Comparison of ENCODE assay signal across 31 cellular contexts in genomic region chr2:168892327-168892726, GRCh38. TPM values are rescaled to one million over a fixed set of nuclear protein-coding genes. Genes with fewer than 3 reads are reported as not detected.
DNase-seq lines count a peak whose midpoint lies in the region; ATAC-seq, FAIRE-seq and TF ChIP-seq lines count a peak whose summit lies in the region.
"Had no signal": no experiment of that assay in that cellular context is flagged by ENCODE, and none has a peak within 500 bp of the region (broad histone marks: within the 10 kb centered on the region; RNA-seq: fewer than 3 reads in every experiment).

No MANE protein-coding gene starts in this region.

- CTCF ChIA-PET in HepG2 (lab: Yijun Ruan, JAX; ENCODE audit: low intra/inter-chr PET ratio, low total read pairs) (no interaction called here), K562 (lab: Yijun Ruan, JAX; ENCODE audit: low intra/inter-chr PET ratio) (no interaction called here)

- ATAC-seq in HepG2 (no peak), right lobe of liver (no peak), K562 (no peak), GM18517 (IDR thresholded peaks at IDR 0.05; ENCODE audit: unreplicated experiment) (no peak)
- ATAC-seq: GM12878 had no signal

- no peak for TF ChIP-seq POLR2A in HepG2 (IDR thresholded peaks at IDR 0.05; ENCODE audit: insufficient read depth in 1 of 2, low read depth in 2 of 2, low read length in 2 of 2)
- TF ChIP-seq POLR2A in right lobe of liver (IDR thresholded peaks at IDR 0.05), result no peak
- TF ChIP-seq POLR2A in K562 (conservative IDR thresholded peaks at IDR 0.05), result no peak

- H3K79me2 ChIP-seq in HepG2 (ENCODE audit: insufficient read depth, low read length) (peaks cover 10% of the 10 kb centered on the region), K562 (ENCODE audit: control insufficient read depth, insufficient read depth, low read length) (peaks cover 21% of the 10 kb centered on the region)

- H3K4me3 ChIP-seq in HepG2 (replicated peaks in 1 of 3; ENCODE audit: insufficient read depth in 1 of 3, low read depth in 2 of 3, low read length in 3 of 3), result no peak overlapping the region
- no peak overlapping the region for H3K4me3 ChIP-seq in right lobe of liver
- no peak overlapping the region for H3K4me3 ChIP-seq in K562
- H3K4me3 ChIP-seq: BLaER1, GM12878 had no signal

- H3K27ac ChIP-seq in HepG2 (ENCODE audit: extremely low read length, insufficient read depth, low read length) (no peak overlapping the region), right lobe of liver (no peak overlapping the region), K562 (ENCODE audit: extremely low read depth, low read depth, low read length) (no peak overlapping the region)
- H3K27ac ChIP-seq: 22Rv1, BLaER1 had no signal

- FAIRE-seq in HepG2 (lab: Jason Lieb, UNC) (no peak), K562 (lab: Jason Lieb, UNC) (no peak)
- FAIRE-seq: GM12878, GM12892, GM18507, GM19239 had no signal

- H3K36me3 ChIP-seq in HepG2 (replicated peaks in 1 of 2; ENCODE audit: control insufficient read depth in 1 of 2, insufficient read depth in 2 of 2, low read length in 2 of 2) (peaks cover 0 to 6% of the 10 kb centered on the region in 2 experiments; a peak in 4 of 5 replicates), right lobe of liver (no peaks in the 10 kb centered on the region), K562 (ENCODE audit: control insufficient read depth, insufficient read depth, low read length) (peaks cover 12% of the 10 kb centered on the region; the same call in 2 of the 3 replicates)
- H3K36me3 ChIP-seq: BE2C had no signal

- POLR2A ChIA-PET in HepG2 (lab: Yijun Ruan, JAX), result no interaction called here
- POLR2A ChIA-PET in K562 (lab: Yijun Ruan, JAX), result interaction anchor here (0.6 to 1.3 kb wide), 2 partner anchors 9 to 247 kb away, joined by 3 read pairs; no protein-coding TSS in a partner anchor

- no peaks in the 10 kb centered on the region for H4K20me1 ChIP-seq in HepG2 (ENCODE audit: insufficient read depth, low read length)
- H4K20me1 ChIP-seq in K562 (replicated peaks; ENCODE audit: control insufficient read depth, insufficient read depth, low read length), result no peaks in the 10 kb centered on the region
- H4K20me1 ChIP-seq: BLaER1 had no signal

- H2AFZ ChIP-seq in HepG2 (ENCODE audit: low read length) (no peak overlapping the region), K562 (ENCODE audit: low read depth, low read length) (no peak overlapping the region)

- TF ChIP-seq EP300 in HepG2 (IDR thresholded peaks at IDR 0.05; ENCODE audit: low read depth in 2 of 2, low read length in 2 of 2) (no peak), HepG2 (CRISPR knock-in tag; IDR thresholded peaks at IDR 0.05; ENCODE audit: borderline replicate concordance) (no peak), K562 (IDR thresholded peaks at IDR 0.05; ENCODE audit: low read length) (no peak)

- WGBS in HepG2 (ENCODE audit: low lambda C conversion rate), result 11% methylated on average over 3 of the region's 3 CpGs
- WGBS in right lobe of liver (ENCODE audit: insufficient coverage, low coverage, low lambda C conversion rate, missing lambda C conversion rate), result 64% methylated on average over 3 of the region's 3 CpGs
- 50% methylated on average over 3 of the region's 3 CpGs for WGBS in K562 (ENCODE audit: insufficient coverage, low coverage, missing lambda C conversion rate)

- TF ChIP-seq RAD21 in HepG2 (CRISPR knock-in tag; IDR thresholded peaks at IDR 0.05) (no peak), K562 (CRISPR knock-in tag; conservative IDR thresholded peaks at IDR 0.05 in 1 of 2, IDR thresholded peaks at IDR 0.05 in 1 of 2) (no peak)

- H3K4me2 ChIP-seq in HepG2 (ENCODE audit: low read depth, low read length), result no peak overlapping the region
- no peak overlapping the region for H3K4me2 ChIP-seq in K562 (ENCODE audit: insufficient read depth, low read length)
- H3K4me2 ChIP-seq: BLaER1 had no signal

- BruUV-seq in HepG2 (replicated peaks; lab: Mats Ljungman, UMichigan), result no TSS peak
- no TSS peak for BruUV-seq in K562 (replicated peaks; lab: Mats Ljungman, UMichigan)

- TF ChIP-seq CTCF in HepG2 (CRISPR knock-in tag; IDR thresholded peaks at IDR 0.05), result no peak
- TF ChIP-seq CTCF in right lobe of liver (IDR thresholded peaks at IDR 0.05), result no peak
- TF ChIP-seq CTCF in K562 (IDR thresholded peaks at IDR 0.05 in 2 of 3, conservative IDR thresholded peaks at IDR 0.05 in 1 of 3; ENCODE audit: insufficient read depth in 2 of 3, low read depth in 1 of 3, low read length in 3 of 3), result no peak

- H3K9me3 ChIP-seq in HepG2 (ENCODE audit: low read length), result no peaks in the 10 kb centered on the region
- no peaks in the 10 kb centered on the region for H3K9me3 ChIP-seq in right lobe of liver
- no peaks in the 10 kb centered on the region for H3K9me3 ChIP-seq in K562 (replicated peaks; ENCODE audit: control insufficient read depth, insufficient read depth, low read depth, low read length)
- H3K9me3 ChIP-seq: BE2C, BLaER1 had no signal

- no peaks in the 10 kb centered on the region for H3K9me1 ChIP-seq in K562 (ENCODE audit: control insufficient read depth, insufficient read depth, low read length)

- intact Hi-C loops in HepG2 (cut with micrococcal nuclease; ENCODE audit: unreplicated experiment), result no loop called here
- intact Hi-C loops in right lobe of liver (cut with DNase I), result no loop called here
- intact Hi-C loops in K562 (cut with micrococcal nuclease), result no loop called here

- DNase-seq in HepG2 (ENCODE audit: low spot score), result no peak
- DNase-seq in right lobe of liver, result no peak
- no peak for DNase-seq in K562 (ENCODE audit: extremely low read depth in 1 of 4, low spot score in 3 of 4)
- DNase-seq in T-helper 9 cell, result no peak
- DNase-seq: ACHN; BE2C; C1 segment of cervical spinal cord; CD4-positive, alpha-beta memory T cell; CD4-positive, CD25-positive, alpha-beta regulatory T cell; CD8-positive, alpha-beta memory T cell; COR-L47; DMS 273 treated with DMSO at 0.1 percent for 48 hours; DMS153; DMS53; DMS79; DND-41; EL; GDM1 had no signal

- peaks cover 18% of the 10 kb centered on the region for H3K4me1 ChIP-seq in HepG2 (ENCODE audit: insufficient read depth, low read length)
- H3K4me1 ChIP-seq in right lobe of liver, result peaks cover 0 to 17% (median 6%) of the 10 kb centered on the region in 4 donors
- peaks cover 0 to 9% of the 10 kb centered on the region in 2 experiments; a peak in 2 of 5 replicates for H3K4me1 ChIP-seq in K562 (replicated peaks in 1 of 2; ENCODE audit: control insufficient read depth in 2 of 2, insufficient read depth in 2 of 2, low read length in 2 of 2)
- H3K4me1 ChIP-seq: BE2C had no signal

- H3K27me3 ChIP-seq in HepG2 (ENCODE audit: control insufficient read depth in 1 of 2, insufficient read depth in 2 of 2, low read length in 2 of 2), result peaks cover 0 to 5% of the 10 kb centered on the region in 2 experiments; a peak in 2 of 5 replicates
- H3K27me3 ChIP-seq in right lobe of liver, result no peaks in the 10 kb centered on the region
- no peaks in the 10 kb centered on the region for H3K27me3 ChIP-seq in K562 (ENCODE audit: control insufficient read depth in 2 of 2, insufficient read depth in 2 of 2, low read length in 2 of 2)
- H3K27me3 ChIP-seq: BE2C, BLaER1 had no signal

- in situ Hi-C loops in HepG2 (cut with HindIII; ENCODE audit: extremely low pct_ligation_motif_present, low pct_unique_long_range_greater_than_20kb), result no loop called here
- in situ Hi-C loops in K562 (cut with MboI), result no loop called here

- H3K9ac ChIP-seq in HepG2 (ENCODE audit: insufficient read depth, low read depth, low read length), result no peak overlapping the region
- no peak overlapping the region for H3K9ac ChIP-seq in K562 (ENCODE audit: insufficient read depth in 1 of 2, low read depth in 2 of 2, low read length in 2 of 2)
- H3K9ac ChIP-seq: BLaER1 had no signal

RNA-seq across cellular contexts. Expression of gene SPC25, which starts 2.1 kb away (rescaled TPM):
- 26.5 and 45.9 TPM in 2 replicates for total RNA-seq in HepG2 (2016; rRNA removed; fragmentation: Illumina TruSeq; extraction: Trizol)
- 7.1 and 10.1 TPM in 2 replicates for total RNA-seq in HepG2 (2016; cell fraction: cytosol; rRNA removed; fragmentation: Illumina TruSeq; extraction: Trizol; ENCODE audit: low read depth)
- 26.5 and 47.6 TPM in 2 replicates for total RNA-seq in HepG2 (2016; cell fraction: insoluble cytoplasmic fraction; rRNA removed; fragmentation: Illumina TruSeq; extraction: Trizol)
- total RNA-seq in HepG2 (2016; cell fraction: membrane; rRNA removed; fragmentation: Illumina TruSeq; extraction: Trizol), result 8.5 and 9.2 TPM in 2 replicates
- 18.6 and 21.5 TPM in 2 replicates for total RNA-seq in HepG2 (2016; cell fraction: nucleus; rRNA removed; fragmentation: Illumina TruSeq; extraction: Trizol)
- 6.9 and 11.3 TPM in 2 replicates for polyA plus RNA-seq in HepG2 (2011; rRNA removed)
- polyA plus RNA-seq in HepG2 (2011; cell fraction: cytosol; rRNA removed), result 4.7 and 6.1 TPM in 2 replicates
- polyA plus RNA-seq in HepG2 (2011; cell fraction: nucleus; rRNA removed), result 1.9 and 2.6 TPM in 2 replicates
- 6.5 and 18.6 TPM in 2 replicates for polyA plus RNA-seq in HepG2 (2012)
- polyA plus RNA-seq in HepG2 (2016; cell fraction: cytosol; fragmentation: Illumina TruSeq; extraction: Trizol; ENCODE audit: low read depth), result 5.9 and 7.9 TPM in 2 replicates
- 63.6 and 67.5 TPM in 2 replicates for polyA plus RNA-seq in HepG2 (2016; cell fraction: insoluble cytoplasmic fraction; fragmentation: Illumina TruSeq; extraction: Trizol; ENCODE audit: low read depth)
- 7.4 and 7.6 TPM in 2 replicates for polyA plus RNA-seq in HepG2 (2016; cell fraction: membrane; fragmentation: Illumina TruSeq; extraction: Trizol; ENCODE audit: low read depth)
- polyA plus RNA-seq in HepG2 (2016; cell fraction: nucleus; fragmentation: Illumina TruSeq; extraction: Trizol; ENCODE audit: insufficient read depth, low read depth), result 21.4 and 23.9 TPM in 2 replicates
- polyA minus RNA-seq in HepG2 (2011; rRNA and poly(A)+ RNA removed; ENCODE audit: low replicate concordance), result 16.3 and 23.5 TPM in 2 replicates
- polyA minus RNA-seq in HepG2 (2011; cell fraction: cytosol; rRNA and poly(A)+ RNA removed), result 2.7 and 4.8 TPM in 2 replicates
- 24.6 and 28.3 TPM in 2 replicates for polyA minus RNA-seq in HepG2 (2011; cell fraction: nucleus; rRNA and poly(A)+ RNA removed)
- 1 to 10 TPM in 1 of 6 experiments, under 1 TPM in 4, not detected in 1; 0.15 to 1.1 (median 0.67) TPM for total RNA-seq in right lobe of liver
- total RNA-seq in K562 (2011; cell fraction: chromatin; rRNA removed; ENCODE audit: low replicate concordance), result 17.6 and 59.0 TPM in 2 replicates
- total RNA-seq in K562 (2011; cell fraction: nucleolus; rRNA removed), result 12.3 and 16.8 TPM in 2 replicates
- 37.6 and 46.6 TPM in 2 replicates for total RNA-seq in K562 (2011; cell fraction: nucleoplasm; rRNA removed)
- 44.8 and 54.5 TPM in 2 replicates for total RNA-seq in K562 (2014; rRNA removed)
- 56.5 and 66.3 TPM in 2 replicates for total RNA-seq in K562 (2014; rRNA removed; fragmentation: Illumina TruSeq; extraction: Trizol)
- total RNA-seq in K562 (2015; rRNA removed; fragmentation: Illumina TruSeq; extraction: Trizol), result 57.9 and 67.0 TPM in 2 replicates
- 53.4 and 62.3 TPM in 2 replicates for total RNA-seq in K562 (2021)
- polyA plus RNA-seq in K562 (2011; rRNA removed), result 59.9 and 77.4 TPM in 2 replicates
- 19.9 and 53.0 TPM in 2 replicates for polyA plus RNA-seq in K562 (2011; cell fraction: cytosol; rRNA removed)
- 11.0 and 17.5 TPM in 2 replicates for polyA plus RNA-seq in K562 (2011; cell fraction: nucleus; rRNA removed)
- polyA plus RNA-seq in K562 (2012), result 79.4 and 84.3 TPM in 2 replicates
- polyA plus RNA-seq in K562 (2014; fragmentation: Illumina TruSeq; extraction: Trizol), result 69.7 and 75.0 TPM in 2 replicates
- 100 to 1,000 TPM in 1 of 2 experiments, 10 to 100 TPM in 1; 87.6 to 100 TPM for polyA plus RNA-seq in K562 (2014; fragmentation: Nextera tagmentation; extraction: Ambion mirVana)
- 60.9 and 76.0 TPM in 2 replicates for polyA plus RNA-seq in K562 (2014; rRNA removed)
- polyA minus RNA-seq in K562 (2011; rRNA and poly(A)+ RNA removed), result 40.2 and 40.5 TPM in 2 replicates
- 16.4 and 21.9 TPM in 2 replicates for polyA minus RNA-seq in K562 (2011; cell fraction: cytosol; rRNA and poly(A)+ RNA removed)
- polyA minus RNA-seq in K562 (2011; cell fraction: nucleus; rRNA and poly(A)+ RNA removed), result 26.8 and 42.2 TPM in 2 replicates
- polyA plus RNA-seq: CD14-positive monocyte; CD4-positive, alpha-beta memory T cell; CD8-positive, alpha-beta memory T cell had no signal

RNA-seq across cellular contexts. Expression of gene G6PC2, which starts 8.8 kb away (rescaled TPM):
- total RNA-seq in HepG2 (2016; rRNA removed; fragmentation: Illumina TruSeq; extraction: Trizol), result not detected in 2 replicates
- total RNA-seq in HepG2 (2016; cell fraction: cytosol; rRNA removed; fragmentation: Illumina TruSeq; extraction: Trizol; ENCODE audit: low read depth), result not detected in 2 replicates
- not detected in 2 replicates for total RNA-seq in HepG2 (2016; cell fraction: insoluble cytoplasmic fraction; rRNA removed; fragmentation: Illumina TruSeq; extraction: Trizol)
- not detected in 2 replicates for total RNA-seq in HepG2 (2016; cell fraction: membrane; rRNA removed; fragmentation: Illumina TruSeq; extraction: Trizol)
- total RNA-seq in HepG2 (2016; cell fraction: nucleus; rRNA removed; fragmentation: Illumina TruSeq; extraction: Trizol), result not detected in 2 replicates
- polyA plus RNA-seq in HepG2 (2011; rRNA removed), result not detected in 2 replicates
- polyA plus RNA-seq in HepG2 (2011; cell fraction: cytosol; rRNA removed), result not detected in 2 replicates
- not detected in 2 replicates for polyA plus RNA-seq in HepG2 (2011; cell fraction: nucleus; rRNA removed)
- not detected in 2 replicates for polyA plus RNA-seq in HepG2 (2012)
- polyA plus RNA-seq in HepG2 (2016; cell fraction: cytosol; fragmentation: Illumina TruSeq; extraction: Trizol; ENCODE audit: low read depth), result not detected in 2 replicates
- not detected in 2 replicates for polyA plus RNA-seq in HepG2 (2016; cell fraction: insoluble cytoplasmic fraction; fragmentation: Illumina TruSeq; extraction: Trizol; ENCODE audit: low read depth)
- not detected in 2 replicates for polyA plus RNA-seq in HepG2 (2016; cell fraction: membrane; fragmentation: Illumina TruSeq; extraction: Trizol; ENCODE audit: low read depth)
- polyA plus RNA-seq in HepG2 (2016; cell fraction: nucleus; fragmentation: Illumina TruSeq; extraction: Trizol; ENCODE audit: insufficient read depth, low read depth), result not detected in 2 replicates
- polyA minus RNA-seq in HepG2 (2011; rRNA and poly(A)+ RNA removed; ENCODE audit: low replicate concordance), result not detected in 2 replicates
- polyA minus RNA-seq in HepG2 (2011; cell fraction: cytosol; rRNA and poly(A)+ RNA removed), result not detected in 2 replicates
- not detected in 2 replicates for polyA minus RNA-seq in HepG2 (2011; cell fraction: nucleus; rRNA and poly(A)+ RNA removed)
- total RNA-seq in right lobe of liver, result not detected
- not detected in 2 replicates for total RNA-seq in K562 (2011; cell fraction: chromatin; rRNA removed; ENCODE audit: low replicate concordance)
- total RNA-seq in K562 (2011; cell fraction: nucleolus; rRNA removed), result not detected in 2 replicates
- total RNA-seq in K562 (2011; cell fraction: nucleoplasm; rRNA removed), result 0.15 TPM in 1 of 2 replicates, not detected in the other
- total RNA-seq in K562 (2014; rRNA removed), result not detected in 2 replicates
- total RNA-seq in K562 (2014; rRNA removed; fragmentation: Illumina TruSeq; extraction: Trizol), result not detected in 2 replicates
- not detected in 2 replicates for total RNA-seq in K562 (2015; rRNA removed; fragmentation: Illumina TruSeq; extraction: Trizol)
- total RNA-seq in K562 (2021), result 0.13 TPM in 1 of 2 replicates, not detected in the other
- polyA plus RNA-seq in K562 (2011; rRNA removed), result 0.07 and 0.15 TPM in 2 replicates
- polyA plus RNA-seq in K562 (2011; cell fraction: cytosol; rRNA removed), result 0.01 and 0.06 TPM in 2 replicates
- polyA plus RNA-seq in K562 (2011; cell fraction: nucleus; rRNA removed), result 0.10 and 0.20 TPM in 2 replicates
- not detected in 2 replicates for polyA plus RNA-seq in K562 (2012)
- polyA plus RNA-seq in K562 (2014; fragmentation: Illumina TruSeq; extraction: Trizol), result not detected in 2 replicates
- polyA plus RNA-seq in K562 (2014; fragmentation: Nextera tagmentation; extraction: Ambion mirVana), result under 1 TPM in 1 of 2 experiments, not detected in 1; 0.03 TPM
- not detected in 2 replicates for polyA plus RNA-seq in K562 (2014; rRNA removed)
- 0.06 and 0.21 TPM in 2 replicates for polyA minus RNA-seq in K562 (2011; rRNA and poly(A)+ RNA removed)
- not detected in 2 replicates for polyA minus RNA-seq in K562 (2011; cell fraction: cytosol; rRNA and poly(A)+ RNA removed)
- polyA minus RNA-seq in K562 (2011; cell fraction: nucleus; rRNA and poly(A)+ RNA removed), result not detected in 2 replicates
- total RNA-seq: A172; A673; CD4-positive, alpha-beta memory T cell; CD4-positive, CD25-positive, alpha-beta regulatory T cell; CD8-positive, alpha-beta memory T cell; Daoy; G401; GM12878 had no signal
- polyA plus RNA-seq: AG04450; CD14-positive monocyte; CD4-positive, alpha-beta memory T cell; CD4-positive, CD25-positive, alpha-beta regulatory T cell; CD8-positive, alpha-beta memory T cell; GM12878 had no signal

Comparison
In these comparisons a context has a peak if more than half of its experiments do, and no peak if none do; other contexts are left out.
1. Of the 241 proteins assayed by ChIP-seq in both HepG2 and K562: peak only in HepG2: MAFK; only in K562: MAFG; in both: MAFF; in neither: 238.